In the genomic region with DNA sequence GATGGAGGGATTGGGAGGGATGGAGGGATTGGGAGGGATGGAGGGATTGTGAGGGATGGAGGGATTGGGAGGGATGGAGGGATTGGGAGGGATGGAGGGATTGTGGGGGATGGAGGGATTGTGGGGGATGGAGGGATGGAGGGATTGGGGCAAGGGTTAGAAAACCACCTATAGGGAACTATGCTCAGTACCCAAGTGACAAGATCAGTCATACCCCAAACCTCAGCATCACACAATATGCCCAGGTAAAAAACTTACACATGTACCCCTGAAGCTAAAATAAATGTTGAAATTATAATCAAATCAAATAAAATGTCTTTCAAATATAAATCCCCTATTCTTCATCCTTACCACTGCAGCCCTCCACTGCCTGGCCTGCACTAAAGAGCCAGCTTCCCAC, we compare ENCODE assay signal across 2 cellular contexts.
TF ChIP-seq lines count a peak whose summit lies in the region.

No MANE protein-coding gene starts in this region.

TF ChIP-seq in HepG2, 621 proteins besides CTCF, POLR2A, EP300 and RAD21:
- TF ChIP-seq FOXJ3 (CRISPR knock-in tag; IDR thresholded peaks at IDR 0.05; ENCODE audit: borderline replicate concordance), result no peak
- TF ChIP-seq CHD2 (IDR thresholded peaks at IDR 0.05; ENCODE audit: low read depth, low read length), result no peak
- no peak for TF ChIP-seq MTA1 (CRISPR knock-in tag; IDR thresholded peaks at IDR 0.05; ENCODE audit: borderline replicate concordance)
- TF ChIP-seq HNRNPK (IDR thresholded peaks at IDR 0.05; ENCODE audit: low read depth, low read length, poor library complexity, severe bottlenecking), result peak; percentile 85
TF ChIP-seq in HepG2: peak in this region for 1.

TF ChIP-seq in K562, 482 proteins besides CTCF, POLR2A, EP300 and RAD21:
- TF ChIP-seq PCBP2 (IDR thresholded peaks at IDR 0.05; ENCODE audit: low read depth, low read length, poor library complexity, severe bottlenecking) (peak; percentile 95), HNRNPK (IDR thresholded peaks at IDR 0.05; ENCODE audit: low read depth, low read length, poor library complexity, severe bottlenecking) (peak; percentile 95), NCOA2 (IDR thresholded peaks at IDR 0.05; ENCODE audit: partially characterized antibody in 2 of 2) (no peak)
TF ChIP-seq in K562: peak in this region for 2.
